8 cellular contexts compared by ENCODE assay signal in genomic region chr12:7189398-7190267, GRCh38. TPM values are rescaled to one million over a fixed set of nuclear protein-coding genes. Genes with fewer than 3 reads are reported as not detected.
DNase-seq lines count a peak whose midpoint lies in the region; ATAC-seq and TF ChIP-seq lines count a peak whose summit lies in the region.

TSS of gene PEX5 (plus strand) at chr12:7189686. CDS start at chr12:7190378, 692 bp downstream.

- TF ChIP-seq CTCF in suprapubic skin (IDR thresholded peaks at IDR 0.05): no peak

- no peaks in the 10 kb centered on the region for H3K9me3 ChIP-seq in suprapubic skin

- H3K9me3 Mint-ChIP-seq in activated naive CD4-positive, alpha-beta T cell treated with anti-CD3 and anti-CD28 coated beads, Interleukin-2, amount 50 U/mL, for 72 hours: no peaks in the 10 kb centered on the region

- no peak for TF ChIP-seq EP300 in suprapubic skin (IDR thresholded peaks at IDR 0.05)

- under 1% methylated on average over 19 of the region's 68 CpGs for WGBS in suprapubic skin

- H3K27ac Mint-ChIP-seq in activated naive CD4-positive, alpha-beta T cell treated with anti-CD3 and anti-CD28 coated beads, Interleukin-2, amount 50 U/mL, for 72 hours: peak within 1 kb of the TSS; percentile 95 to 99

- H3K4me1 ChIP-seq in suprapubic skin: peaks cover 28% of the 10 kb centered on the region

- peak in 1 of 2 donors; percentile 17 for TF ChIP-seq POLR2A in suprapubic skin (IDR thresholded peaks at IDR 0.05)

- no peaks in the 10 kb centered on the region for H3K27me3 ChIP-seq in suprapubic skin

- H3K27ac ChIP-seq in suprapubic skin: peak within 1 kb of the TSS; percentile 92

- H3K4me3 ChIP-seq in GM08714 (ENCODE audit: low read length) (peak within 1 kb of the TSS; percentile 89), suprapubic skin (peak within 1 kb of the TSS; percentile 76)

- H3K36me3 ChIP-seq in suprapubic skin: peaks cover 11% of the 10 kb centered on the region

- peak; percentile 95 for ATAC-seq in HG02588 (IDR thresholded peaks at IDR 0.05; ENCODE audit: unreplicated experiment)
- ATAC-seq in activated naive CD4-positive, alpha-beta T cell treated with anti-CD3 and anti-CD28 coated beads, Interleukin-2, amount 50 U/mL, for 72 hours: peak; percentile 90 to 96

- peaks cover 7 to 14% of the 10 kb centered on the region in 2 donors for H3K36me3 Mint-ChIP-seq in activated naive CD4-positive, alpha-beta T cell treated with anti-CD3 and anti-CD28 coated beads, Interleukin-2, amount 50 U/mL, for 72 hours

- DNase-seq in NCI-H1048 (lab: John Stamatoyannopoulos, UW) (peak; percentile 78), SKM-1 (lab: John Stamatoyannopoulos, UW; ENCODE audit: unreplicated experiment) (peak; percentile 60), glomerular endothelial cell (ENCODE audit: extremely low read depth, low read depth, low spot score) (peak; percentile 72), occipital lobe (lab: John Stamatoyannopoulos, UW) (peak; percentile 86), suprapubic skin (ENCODE audit: low spot score in 2 of 2) (peak; percentile 90)
- peak; percentile 80 to 84 for DNase-seq in activated naive CD4-positive, alpha-beta T cell treated with anti-CD3 and anti-CD28 coated beads, Interleukin-2, amount 50 U/mL, for 72 hours (ENCODE audit: low spot score in 2 of 2)

RNA-seq across cellular contexts. Expression of gene PEX5, which starts in this region (rescaled TPM):
- 10 to 100 TPM; 18.1 to 37.4 TPM for total RNA-seq in activated naive CD4-positive, alpha-beta T cell treated with anti-CD3 and anti-CD28 coated beads, Interleukin-2, amount 50 U/mL, for 72 hours
- 27.4 and 27.9 TPM in 2 replicates for total RNA-seq in glomerular endothelial cell
- 71.1 TPM for total RNA-seq in occipital lobe
- total RNA-seq in suprapubic skin: 10 to 100 TPM; 35.9 to 49.3 (median 41.5) TPM

Comparison
In these comparisons a context has a peak if more than half of its experiments do, and no peak if none do; other contexts are left out.
1. Peak in every context shown above with its lines: DNase-seq, ATAC-seq, H3K4me3 ChIP-seq and H3K27ac ChIP-seq.